ENCODE assay signal across 10 cellular contexts in the genomic region with DNA sequence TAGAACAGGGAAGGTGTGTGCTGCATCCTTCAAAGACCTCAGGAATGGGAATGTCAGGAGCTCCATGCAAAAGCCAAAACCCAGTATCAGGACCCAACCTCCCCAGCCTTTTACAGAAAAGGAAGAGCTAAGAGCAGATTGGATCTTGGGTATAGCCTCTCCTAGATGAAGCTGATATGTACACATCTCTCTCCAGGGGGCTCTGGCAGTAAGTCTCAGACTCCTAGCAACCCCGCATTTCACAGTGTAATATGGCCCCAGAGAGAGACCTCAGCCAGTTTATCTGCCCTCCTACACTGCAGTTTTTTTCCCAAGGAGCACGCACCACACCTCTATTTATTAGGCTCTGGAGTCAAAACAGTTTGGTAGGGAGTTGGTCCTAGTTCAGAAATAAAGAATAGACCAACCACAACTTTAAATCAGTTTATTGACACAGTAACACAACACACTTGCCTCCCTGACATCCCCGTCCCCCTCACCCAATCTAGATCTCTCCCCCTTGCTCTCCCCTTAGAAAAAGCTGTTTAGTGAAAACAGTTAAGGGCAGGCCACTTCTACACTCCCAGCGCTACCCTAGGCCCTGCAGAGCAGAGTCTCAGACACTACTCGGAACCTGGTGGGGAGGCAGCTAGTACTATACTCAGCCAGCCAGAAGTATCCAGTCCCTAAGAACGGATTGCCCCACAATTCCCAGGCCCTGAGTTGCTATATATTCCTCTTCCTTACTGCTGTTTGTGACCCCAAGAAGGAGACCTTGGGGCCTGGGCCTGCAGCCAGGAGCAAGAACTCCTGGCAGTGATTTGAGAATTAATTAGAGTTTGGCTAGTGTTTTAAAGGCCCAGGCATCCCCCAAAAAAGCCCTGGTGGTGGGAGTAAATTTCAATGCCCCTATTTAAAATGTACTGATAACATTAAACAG.
DNase-seq lines count a peak whose midpoint lies in the region; ATAC-seq and TF ChIP-seq lines count a peak whose summit lies in the region.
"Had no signal": no experiment of that assay in that cellular context is flagged by ENCODE, and none has a peak within 500 bp of the region (broad histone marks: within the 10 kb centered on the region; RNA-seq: fewer than 3 reads in every experiment).

No MANE protein-coding gene starts in this region.

- in situ Hi-C loops in mammary epithelial cell (cut with MboI; ENCODE audit: low sequenced_read_pairs in 2 of 2) = no loop called here

- TSS peak; percentile 76 for BruUV-seq in mammary epithelial cell (replicated peaks; lab: Mats Ljungman, UMichigan)

- H3K27ac Mint-ChIP-seq in activated naive CD4-positive, alpha-beta T cell treated with anti-CD3 and anti-CD28 coated beads, Interleukin-2, amount 50 U/mL, for 72 hours = peak overlapping the region; percentile 73 to 92
- H3K27ac Mint-ChIP-seq in activated naive CD4-positive, alpha-beta T cell treated with anti-CD3 and anti-CD28 coated beads for 36 hours = no peak overlapping the region
- H3K27ac Mint-ChIP-seq in naive thymus-derived CD4-positive, alpha-beta T cell = peak overlapping the region in 6 of 9 donors; percentile 34 to 71 (median 62)

- no peak overlapping the region for H2AFZ ChIP-seq in mammary epithelial cell (ENCODE audit: low read depth, low read length)

- H3K27me3 ChIP-seq in mammary epithelial cell (ENCODE audit: insufficient read depth, low read length) (no peaks in the 10 kb centered on the region), tibial artery (no peaks in the 10 kb centered on the region)
- H3K27me3 ChIP-seq in naive thymus-derived CD4-positive, alpha-beta T cell (ENCODE audit: control insufficient read depth in 2 of 2, insufficient read depth in 2 of 2, low read length in 2 of 2) = no peaks in the 10 kb centered on the region

- H3K4me3 Mint-ChIP-seq in activated naive CD4-positive, alpha-beta T cell treated with anti-CD3 and anti-CD28 coated beads for 36 hours = no peak overlapping the region
- H3K4me3 Mint-ChIP-seq in naive thymus-derived CD4-positive, alpha-beta T cell = no peak overlapping the region

- peaks cover 16% of the 10 kb centered on the region for H3K36me3 ChIP-seq in mammary epithelial cell (ENCODE audit: insufficient read depth, low read length)
- peaks cover 7 to 88% (median 19%) of the 10 kb centered on the region in 3 experiments for H3K36me3 ChIP-seq in naive thymus-derived CD4-positive, alpha-beta T cell (ENCODE audit: control insufficient read depth in 2 of 3, insufficient read depth in 3 of 3, low read length in 3 of 3)
- peaks cover 35 to 88% (median 39%) of the 10 kb centered on the region in 3 donors for H3K36me3 ChIP-seq in tibial artery

- no peaks in the 10 kb centered on the region for H3K36me3 Mint-ChIP-seq in activated naive CD4-positive, alpha-beta T cell treated with anti-CD3 and anti-CD28 coated beads, Interleukin-2, amount 50 U/mL, for 72 hours
- peaks cover 20% of the 10 kb centered on the region for H3K36me3 Mint-ChIP-seq in activated naive CD4-positive, alpha-beta T cell treated with anti-CD3 and anti-CD28 coated beads for 36 hours (ENCODE audit: low read depth)
- peaks cover 3 to 22% (median 15%) of the 10 kb centered on the region in 5 donors for H3K36me3 Mint-ChIP-seq in naive thymus-derived CD4-positive, alpha-beta T cell

- intact Hi-C loops in activated naive CD4-positive, alpha-beta T cell treated with anti-CD3 and anti-CD28 coated beads for 36 hours (cut with micrococcal nuclease) = loop anchor here (5.0 kb wide), 1 partner anchor 525 kb away; the partner anchor contains the start of gene PPIB
- intact Hi-C loops in mammary epithelial cell (cut with micrococcal nuclease) = loop anchor here (5.0 kb wide), 1 partner anchor 125 kb away; no protein-coding TSS in a partner anchor
- intact Hi-C loops in naive thymus-derived CD4-positive, alpha-beta T cell (cut with micrococcal nuclease) = loop anchor here in 1 of 2 donors (2.0 to 10.0 kb wide), 2 partner anchors 15 to 483 kb away; no protein-coding TSS in a partner anchor
- intact Hi-C loops in tibial artery (cut with DNase I; ENCODE audit: low total_unique reads) = loop anchor here (2.0 to 10.0 kb wide), 3 partner anchors 35 to 523 kb away; partner anchors contain the start of gene PPIB

- H3K4me1 ChIP-seq in mammary epithelial cell (ENCODE audit: insufficient read depth, low read length) = no peaks in the 10 kb centered on the region
- H3K4me1 ChIP-seq in naive thymus-derived CD4-positive, alpha-beta T cell (ENCODE audit: control insufficient read depth in 2 of 2, insufficient read depth in 2 of 2, low read length in 2 of 2) = no peaks in the 10 kb centered on the region
- H3K4me1 ChIP-seq in tibial artery = peaks cover 0 to 41% (median 22%) of the 10 kb centered on the region in 4 donors

- no peaks in the 10 kb centered on the region for H3K9me3 ChIP-seq in mammary epithelial cell (replicated peaks; ENCODE audit: insufficient read depth, low read length)
- H3K9me3 ChIP-seq in naive thymus-derived CD4-positive, alpha-beta T cell (ENCODE audit: control insufficient read depth in 2 of 3, low read length in 3 of 3) = no peaks in the 10 kb centered on the region
- no peaks in the 10 kb centered on the region for H3K9me3 ChIP-seq in tibial artery

- no peak for ATAC-seq in activated naive CD4-positive, alpha-beta T cell treated with anti-CD3 and anti-CD28 coated beads, Interleukin-2, amount 50 U/mL, for 72 hours
- no peak for ATAC-seq in naive thymus-derived CD4-positive, alpha-beta T cell

- CTCF ChIA-PET in activated naive CD4-positive, alpha-beta T cell treated with anti-CD3 and anti-CD28 coated beads for 36 hours (lab: Charles Lee) = interaction anchor here (0.5 to 14.1 kb wide), 16 partner anchors 12 to 521 kb away, joined by 3 to 205 read pairs (median 4); no protein-coding TSS in a partner anchor
- CTCF ChIA-PET in mammary epithelial cell (lab: Charles Lee; ENCODE audit: low non-redundant PET) = interaction anchor here (0.5 kb wide), 1 partner anchor 9 kb away, joined by 5 read pairs; no protein-coding TSS in a partner anchor
- CTCF ChIA-PET in naive thymus-derived CD4-positive, alpha-beta T cell (lab: Charles Lee) = interaction anchor here (0.5 to 15.8 kb wide), 21 partner anchors 8 to 600 kb away, joined by 3 to 211 read pairs (median 3); partner anchors contain the start of gene PARP16

- H3K79me2 ChIP-seq in mammary epithelial cell (ENCODE audit: insufficient read depth, low read length) = peaks cover 5% of the 10 kb centered on the region

- dilution Hi-C loops in mammary epithelial cell (cut with HindIII; ENCODE audit: low sequenced_read_pairs) = no loop called here

- no peak overlapping the region for H3K9ac ChIP-seq in mammary epithelial cell (ENCODE audit: insufficient read depth, low read length)

- POLR2A ChIA-PET in naive thymus-derived CD4-positive, alpha-beta T cell (lab: Charles Lee) = interaction anchor here (0.7 to 1.2 kb wide), 3 partner anchors 10 to 310 kb away, joined by 4 to 8 read pairs (median 5); no protein-coding TSS in a partner anchor

- no peak overlapping the region for H3K4me3 ChIP-seq in mammary epithelial cell (replicated peaks in 1 of 3; ENCODE audit: insufficient read depth in 1 of 3, low read depth in 2 of 3, low read length in 3 of 3)
- no peak overlapping the region for H3K4me3 ChIP-seq in naive thymus-derived CD4-positive, alpha-beta T cell (ENCODE audit: low read length)
- no peak overlapping the region for H3K4me3 ChIP-seq in tibial artery
- H3K4me3 ChIP-seq: SK-N-MC had no signal

- H3K27ac ChIP-seq in mammary epithelial cell (ENCODE audit: insufficient read depth, low read depth, low read length) (no peak overlapping the region), tibial artery (peak overlapping the region; percentile 30 to 55)
- no peak overlapping the region for H3K27ac ChIP-seq in naive thymus-derived CD4-positive, alpha-beta T cell (ENCODE audit: low read depth, low read length)
- H3K27ac ChIP-seq: SK-N-MC had no signal

- H3K4me1 Mint-ChIP-seq in activated naive CD4-positive, alpha-beta T cell treated with anti-CD3 and anti-CD28 coated beads for 36 hours (ENCODE audit: low read depth) = peaks cover 2% of the 10 kb centered on the region
- peaks cover 2 to 12% (median 9%) of the 10 kb centered on the region in 7 donors for H3K4me1 Mint-ChIP-seq in naive thymus-derived CD4-positive, alpha-beta T cell

- 76% methylated on average over 6 of the region's 6 CpGs for WGBS in mammary epithelial cell (ENCODE audit: low coverage, missing lambda C conversion rate)

- H3K4me2 ChIP-seq in mammary epithelial cell (ENCODE audit: insufficient read depth, low read depth, low read length) = no peak overlapping the region

- no peaks in the 10 kb centered on the region for H3K9me3 Mint-ChIP-seq in activated naive CD4-positive, alpha-beta T cell treated with anti-CD3 and anti-CD28 coated beads, Interleukin-2, amount 50 U/mL, for 72 hours
- no peaks in the 10 kb centered on the region for H3K9me3 Mint-ChIP-seq in activated naive CD4-positive, alpha-beta T cell treated with anti-CD3 and anti-CD28 coated beads for 36 hours
- H3K9me3 Mint-ChIP-seq in naive thymus-derived CD4-positive, alpha-beta T cell = peaks cover 0 to 2% (median 0%) of the 10 kb centered on the region in 11 donors

- no peaks in the 10 kb centered on the region for H3K27me3 Mint-ChIP-seq in activated naive CD4-positive, alpha-beta T cell treated with anti-CD3 and anti-CD28 coated beads for 36 hours (ENCODE audit: low read depth)
- H3K27me3 Mint-ChIP-seq in naive thymus-derived CD4-positive, alpha-beta T cell = no peaks in the 10 kb centered on the region

- H4K20me1 ChIP-seq in mammary epithelial cell (ENCODE audit: insufficient read depth, low read length) = no peaks in the 10 kb centered on the region

- DNase-seq in activated naive CD4-positive, alpha-beta T cell treated with anti-CD3 and anti-CD28 coated beads, Interleukin-2, amount 50 U/mL, for 72 hours (ENCODE audit: low spot score in 2 of 2) = no peak
- no peak for DNase-seq in activated naive CD4-positive, alpha-beta T cell treated with anti-CD3 and anti-CD28 coated beads for 36 hours
- DNase-seq in mammary epithelial cell = no peak
- DNase-seq in naive thymus-derived CD4-positive, alpha-beta T cell = no peak
- no peak for DNase-seq in tibial artery
- no peak for DNase-seq in NCI-H146 treated with DMSO at 0.1 percent for 48 hours (lab: John Stamatoyannopoulos, UW; ENCODE audit: unreplicated experiment)
- no peak for DNase-seq in NCI-H2029 treated with DMSO at 0.1 percent for 48 hours (lab: John Stamatoyannopoulos, UW)
- DNase-seq in SIG-M5 (lab: John Stamatoyannopoulos, UW) = no peak
- DNase-seq: activated CD4-positive, alpha-beta T cell treated with anti-CD3 and anti-CD28 coated beads, Interleukin-2, amount 50 U/mL, for 4 hours had no signal

- TF ChIP-seq CTCF in mammary epithelial cell (conservative IDR thresholded peaks at IDR 0.05 in 1 of 2, IDR thresholded peaks at IDR 0.05 in 1 of 2; ENCODE audit: extremely low read depth in 1 of 2, insufficient read depth in 1 of 2, low read depth in 1 of 2, low read length in 2 of 2) = no peak
- no peak for TF ChIP-seq CTCF in tibial artery (IDR thresholded peaks at IDR 0.05)

Comparison
In these comparisons a context has a peak if more than half of its experiments do, and no peak if none do; other contexts are left out.
1. H3K27ac ChIP-seq: peak in tibial artery (2 of 2); none in mammary epithelial cell (single experiment) and naive thymus-derived CD4-positive, alpha-beta T cell (single experiment).